In the genomic region with DNA sequence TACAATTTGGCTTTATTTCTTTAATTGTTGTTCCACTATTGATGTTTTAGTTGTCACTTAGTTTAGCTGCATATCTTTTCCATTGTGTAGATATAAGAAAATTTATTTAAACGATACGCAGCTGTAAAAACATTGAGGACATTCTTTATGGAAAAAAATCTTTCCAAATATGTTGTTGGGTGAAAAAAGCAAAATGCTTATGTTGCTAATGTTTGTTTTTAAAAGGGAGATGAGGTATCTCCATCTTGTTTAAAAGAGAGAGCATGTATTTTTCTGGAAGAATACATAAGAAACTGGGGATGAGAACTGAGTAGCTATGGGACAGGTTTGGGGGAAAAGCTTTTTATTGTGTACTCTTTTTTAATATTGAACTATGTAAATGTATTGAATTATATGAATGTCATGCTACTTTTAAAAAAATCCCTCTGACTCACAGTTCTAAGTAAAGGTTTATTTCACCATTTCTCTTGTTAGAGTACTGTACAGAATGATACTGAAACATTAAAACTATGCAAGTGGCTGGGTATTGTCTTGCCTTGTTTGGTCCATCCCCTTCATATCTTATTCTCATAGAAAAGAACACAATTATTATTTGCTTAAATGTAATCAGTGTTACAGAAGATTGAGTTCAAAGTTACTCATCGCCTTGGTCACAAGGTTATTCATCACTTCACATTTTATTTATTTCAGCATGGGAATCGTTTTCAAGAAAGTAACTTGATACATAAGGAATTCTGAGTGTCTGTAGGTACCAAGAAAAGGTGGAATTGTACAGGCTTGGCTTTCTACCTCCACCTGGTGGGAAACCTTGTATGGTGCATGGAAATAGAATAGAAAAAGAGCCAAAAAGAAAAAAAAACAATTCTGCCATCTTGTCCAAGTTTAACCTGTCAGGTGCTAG, we compare ENCODE assay signal across 10 cellular contexts.
DNase-seq lines count a peak whose midpoint lies in the region; ATAC-seq, FAIRE-seq and TF ChIP-seq lines count a peak whose summit lies in the region.
"Had no signal": no experiment of that assay in that cellular context is flagged by ENCODE, and none has a peak within 500 bp of the region (broad histone marks: within the 10 kb centered on the region; RNA-seq: fewer than 3 reads in every experiment).

No MANE protein-coding gene starts in this region.

- peaks cover 6% of the 10 kb centered on the region for H3K9me3 Mint-ChIP-seq in HFFc6

- H3K27me3 Mint-ChIP-seq in HFFc6 (ENCODE audit: insufficient read depth), result peaks cover 3% of the 10 kb centered on the region; the same call in 1 of the 2 replicates
- H3K27me3 Mint-ChIP-seq: IgD-negative memory B cell had no signal

- H3K27me3 ChIP-seq in WERI-Rb-1 (ENCODE audit: insufficient read depth, low read depth, severe bottlenecking) (no peaks in the 10 kb centered on the region), kidney epithelial cell (ENCODE audit: control insufficient read depth, insufficient read depth, low read length) (no peaks in the 10 kb centered on the region)

- H3K4me3 Mint-ChIP-seq in HFFc6, result no peak overlapping the region
- H3K4me3 Mint-ChIP-seq: IgD-negative memory B cell had no signal

- H3K36me3 Mint-ChIP-seq in HFFc6 (ENCODE audit: low read depth), result peaks cover 61% of the 10 kb centered on the region

- H3K36me3 ChIP-seq in WERI-Rb-1 (no peaks in the 10 kb centered on the region; the same call in 1 of the 2 replicates), kidney epithelial cell (ENCODE audit: control insufficient read depth, insufficient read depth, low read length) (no peaks in the 10 kb centered on the region)

- peaks cover 68% of the 10 kb centered on the region for H3K4me1 Mint-ChIP-seq in HFFc6 (ENCODE audit: low read depth)

- H3K27ac ChIP-seq in WERI-Rb-1, result no peak overlapping the region

- H3K27ac Mint-ChIP-seq in HFFc6, result peak overlapping the region; percentile 32

- no peaks in the 10 kb centered on the region for H3K9me3 ChIP-seq in WERI-Rb-1 (ENCODE audit: severe bottlenecking)

- no peak overlapping the region for H3K4me3 ChIP-seq in AG10803 (ENCODE audit: low read length)
- H3K4me3 ChIP-seq in WERI-Rb-1 (ENCODE audit: low read depth, low read length), result no peak overlapping the region
- H3K4me3 ChIP-seq in kidney epithelial cell (ENCODE audit: low read depth, low read length), result no peak overlapping the region

- TF ChIP-seq POLR2A in GM12891 (IDR thresholded peaks at IDR 0.05; ENCODE audit: low read depth, low read length), result no peak

- no peak for FAIRE-seq in GM12891 (lab: Jason Lieb, UNC)

- no peak for ATAC-seq in GM21526 (IDR thresholded peaks at IDR 0.05; ENCODE audit: low FRiP score, unreplicated experiment)

- DNase-seq in AG10803 (ENCODE audit: low read depth), result peak; percentile 21
- peak; percentile 19 for DNase-seq in HFFc6
- no peak for DNase-seq in WERI-Rb-1
- peak; percentile 29 for DNase-seq in kidney epithelial cell (ENCODE audit: low read depth)
- no peak for DNase-seq in GM12891 (ENCODE audit: insufficient read length, low spot score)
- no peak for DNase-seq in GM20000 (ENCODE audit: low spot score)
- no peak for DNase-seq in NCI-H748 (lab: John Stamatoyannopoulos, UW; ENCODE audit: unreplicated experiment)
- DNase-seq: hippocampal formation had no signal

- TF ChIP-seq CTCF in AG10803 (conservative IDR thresholded peaks at IDR 0.05; ENCODE audit: low read length), result peak; percentile 20; the same call in 1 of the 2 replicates
- TF ChIP-seq CTCF in HFFc6 (IDR thresholded peaks at IDR 0.05), result peak; percentile 72
- peak; percentile 25; the same call in 1 of the 2 replicates for TF ChIP-seq CTCF in WERI-Rb-1 (IDR thresholded peaks at IDR 0.05; ENCODE audit: low read depth, low read length)
- TF ChIP-seq CTCF in kidney epithelial cell (IDR thresholded peaks at IDR 0.05; ENCODE audit: insufficient read depth, low read length, poor library complexity, severe bottlenecking), result peak; percentile 62
- TF ChIP-seq CTCF in GM20000 (IDR thresholded peaks at IDR 0.05; ENCODE audit: extremely low read depth, missing control alignments), result no peak

TF ChIP-seq in GM12891, 5 proteins besides CTCF, POLR2A, EP300 and RAD21:
- TF ChIP-seq PAX5 (IDR thresholded peaks at IDR 0.05; ENCODE audit: insufficient read depth, low read length, severe bottlenecking), result no peak
- TF ChIP-seq POLR2AphosphoS5 (IDR thresholded peaks at IDR 0.05; ENCODE audit: low read depth, low read length), result no peak
- no peak for TF ChIP-seq TAF1 (IDR thresholded peaks at IDR 0.05; ENCODE audit: low read depth, low read length)
- TF ChIP-seq SPI1 (IDR thresholded peaks at IDR 0.05; ENCODE audit: low read depth, low read length), result no peak
- TF ChIP-seq POU2F2 (IDR thresholded peaks at IDR 0.05; ENCODE audit: low read depth, low read length), result no peak

Comparison
In these comparisons a context has a peak if more than half of its experiments do, and no peak if none do; other contexts are left out.
1. DNase-seq: peak in AG10803 (single experiment), HFFc6 (single experiment) and kidney epithelial cell (single experiment); none in WERI-Rb-1 (single experiment), GM12891 (single experiment), GM20000 (single experiment) and NCI-H748 (single experiment).